ENCODE assay signal across 37 cellular contexts in the genomic region with DNA sequence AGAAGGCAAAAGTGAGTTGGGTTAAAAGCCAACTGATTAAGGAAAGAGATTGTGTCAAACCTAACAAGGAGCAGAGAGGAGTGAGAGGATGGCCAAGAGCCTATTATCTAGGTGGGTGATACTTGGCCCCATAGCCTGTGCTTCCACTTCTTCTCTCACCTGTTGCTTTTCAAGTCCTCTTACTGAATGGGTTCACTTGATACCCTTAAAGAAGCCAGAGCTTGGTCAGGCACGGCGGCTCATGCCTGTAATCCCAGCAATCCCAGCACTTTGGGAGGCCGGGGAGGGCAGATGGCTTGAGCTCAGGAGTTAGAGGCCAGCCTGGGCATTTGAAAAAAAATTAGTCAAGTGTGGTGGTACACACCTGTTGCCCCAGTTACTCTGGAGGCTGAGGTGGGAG. TPM values are rescaled to one million over a fixed set of nuclear protein-coding genes. Genes with fewer than 3 reads are reported as not detected.
"Had no signal": no experiment of that assay in that cellular context is flagged by ENCODE, and none has a peak within 500 bp of the region (broad histone marks: within the 10 kb centered on the region; RNA-seq: fewer than 3 reads in every experiment).

No MANE protein-coding gene starts in this region.

- H3K4me1 Mint-ChIP-seq: activated B cell treated with CpG ODN at 0.5 μM for 24 hours; activated CD4-positive, alpha-beta T cell treated with anti-CD3 and anti-CD28 coated beads, Interleukin-2, amount 10 ng/mL, durations not matched to agents 24 days and 14 days; activated naive CD4-positive, alpha-beta T cell treated with anti-CD3 and anti-CD28 coated beads, Interleukin-2, amount 10 ng/mL, durations not matched to agents 7 days and 5 days; activated naive CD8-positive, alpha-beta T cell treated with anti-CD3 and anti-CD28 coated beads for 36 hours had no signal

- H3K9me3 ChIP-seq: adrenal gland, body of pancreas, breast epithelium had no signal

- H3K36me3 ChIP-seq: adrenal gland, brain microvascular endothelial cell, breast epithelium had no signal

- FAIRE-seq: astrocyte, TTC549 had no signal

- H3K36me3 Mint-ChIP-seq: activated CD4-positive, alpha-beta memory T cell treated with anti-CD3 and anti-CD28 coated beads for 36 hours; activated naive CD4-positive, alpha-beta T cell treated with anti-CD3 and anti-CD28 coated beads, Interleukin-2, amount 10 ng/mL, durations not matched to agents 7 days and 5 days; activated naive CD8-positive, alpha-beta T cell treated with anti-CD3 and anti-CD28 coated beads for 36 hours had no signal

- H3K27ac ChIP-seq: body of pancreas, brain microvascular endothelial cell, breast epithelium, VCaP had no signal

- DNase-seq: activated B cell treated with CpG ODN at 0.5 μM for 24 hours; activated CD4-positive, alpha-beta memory T cell treated with anti-CD3 and anti-CD28 coated beads for 36 hours; activated CD4-positive, alpha-beta T cell treated with anti-CD3 and anti-CD28 coated beads for 4 hours; activated CD4-positive, alpha-beta T cell treated with anti-CD3 and anti-CD28 coated beads, Interleukin-2, amount 10 ng/mL, durations not matched to agents 24 days and 14 days; activated CD4-positive, alpha-beta T cell treated with anti-CD3 and anti-CD28 coated beads, Interleukin-2, amount 50 U/mL, for 1 hour; activated CD4-positive, alpha-beta T cell treated with anti-CD3 and anti-CD28 coated beads, Interleukin-2, amount 50 U/mL, for 4 hours; activated CD4-positive, CD25-positive, alpha-beta regulatory T cell treated with anti-CD3 and anti-CD28 coated beads, Interleukin-2, amount 50 U/mL, for 72 hours; activated CD8-positive, alpha-beta memory T cell treated with anti-CD3 and anti-CD28 coated beads, Interleukin-2, amount 50 U/mL, for 4 hours; activated CD8-positive, alpha-beta T cell treated with anti-CD3 and anti-CD28 coated beads for 36 hours; activated effector memory CD4-positive, alpha-beta T cell treated with anti-CD3 and anti-CD28 coated beads, Interleukin-2, amount 50 U/mL, for 16 hours; activated gamma-delta T cell treated with Interleukin-2 at 50 U/mL for 16 hours; activated naive CD4-positive, alpha-beta T cell treated with anti-CD3 and anti-CD28 coated beads, Interleukin-2, amount 10 ng/mL, durations not matched to agents 7 days and 5 days; activated naive CD4-positive, alpha-beta T cell treated with Interleukin-2 at 50 U/mL for 16 hours; activated naive CD8-positive, alpha-beta T cell treated with anti-CD3 and anti-CD28 coated beads for 36 hours; activated T-cell treated with anti-CD3 and anti-CD28 coated beads for 4 hours; activated T-cell treated with anti-CD3 and anti-CD28 coated beads, Interleukin-2, amount 50 U/mL, for 1 hour; activated T-cell treated with anti-CD3 and anti-CD28 coated beads, Interleukin-2, amount 50 U/mL, for 4 hours; activated T-cell treated with anti-CD3 and anti-CD28 coated beads, Interleukin-2, amount 50 U/mL, for 72 hours; adrenal gland; amniotic stem cell; aorta; body of pancreas; brain microvascular endothelial cell; central memory CD4-positive, alpha-beta T cell; T-helper 1 cell; T-helper 2 cell; T-helper 9 cell had no signal

- H3K4me1 ChIP-seq: body of pancreas, breast epithelium had no signal

- H3K9me3 Mint-ChIP-seq: activated CD8-positive, alpha-beta T cell treated with anti-CD3 and anti-CD28 coated beads for 36 hours had no signal

- H3K4me3 ChIP-seq: adrenal gland, body of pancreas, breast epithelium had no signal

- H3K27ac Mint-ChIP-seq: activated B cell treated with CpG ODN at 0.5 μM for 24 hours; activated CD4-positive, alpha-beta memory T cell treated with anti-CD3 and anti-CD28 coated beads for 36 hours; activated CD4-positive, alpha-beta T cell treated with anti-CD3 and anti-CD28 coated beads, Interleukin-2, amount 10 ng/mL, durations not matched to agents 24 days and 14 days; activated CD8-positive, alpha-beta T cell treated with anti-CD3 and anti-CD28 coated beads for 36 hours; activated naive CD4-positive, alpha-beta T cell treated with anti-CD3 and anti-CD28 coated beads, Interleukin-2, amount 10 ng/mL, durations not matched to agents 7 days and 5 days; activated naive CD4-positive, alpha-beta T cell treated with anti-CD3 and anti-CD28 coated beads, Interleukin-2, amount 50 U/mL, for 72 hours; activated naive CD8-positive, alpha-beta T cell treated with anti-CD3 and anti-CD28 coated beads for 36 hours; activated T-cell treated with anti-CD3 and anti-CD28 coated beads, Interleukin-2, amount 50 U/mL, for 72 hours; activated T-helper 1 cell treated with anti-CD3 and anti-CD28 coated beads, Interleukin-12 subunit alpha, Interleukin-12 subunit beta, Interleukin-2, Interleukin-4 antibody, amounts not matched to agents 30 ng/mL and 10 ng/mL and 1 ng/mL, durations not matched to agents 14 hours and 24 hours and 36 hours; activated T-helper 17 cell treated with anti-CD3 and anti-CD28 coated beads, Interleukin-2, amount 50 U/mL, for 72 hours; T-helper 1 cell treated with Interleukin-12 subunit alpha and Interleukin-12 subunit beta and Interleukin-4 antibody, amounts not matched to agents 30 μg/mL and 1 μg/mL, for 36 hours; T-helper 2 cell treated with Interferon-gamma antibody and Interleukin-4, amounts not matched to agents 5 μg/mL and 100 μg/mL, for 36 hours had no signal

- ATAC-seq: activated CD8-positive, alpha-beta T cell treated with anti-CD3 and anti-CD28 coated beads for 36 hours; activated naive CD4-positive, alpha-beta T cell treated with anti-CD3 and anti-CD28 coated beads, Interleukin-2, amount 50 U/mL, for 72 hours; activated T-cell treated with anti-CD3 and anti-CD28 coated beads, Interleukin-2, amount 50 U/mL, for 4 hours; activated T-cell treated with anti-CD3 and anti-CD28 coated beads, Interleukin-2, amount 50 U/mL, for 72 hours; activated T-helper 17 cell treated with anti-CD3 and anti-CD28 coated beads, Interleukin-2, amount 50 U/mL, for 72 hours; body of pancreas had no signal

- H3K4me3 Mint-ChIP-seq: activated B cell treated with CpG ODN at 0.5 μM for 24 hours; activated CD4-positive, alpha-beta memory T cell treated with anti-CD3 and anti-CD28 coated beads for 36 hours; activated CD4-positive, alpha-beta T cell treated with anti-CD3 and anti-CD28 coated beads, Interleukin-2, amount 10 ng/mL, durations not matched to agents 24 days and 14 days; activated CD8-positive, alpha-beta T cell treated with anti-CD3 and anti-CD28 coated beads for 36 hours; activated naive CD4-positive, alpha-beta T cell treated with anti-CD3 and anti-CD28 coated beads, Interleukin-2, amount 10 ng/mL, durations not matched to agents 7 days and 5 days; activated naive CD8-positive, alpha-beta T cell treated with anti-CD3 and anti-CD28 coated beads for 36 hours; activated T-cell treated with anti-CD3 and anti-CD28 coated beads, Interleukin-2, amount 50 U/mL, for 4 hours; activated T-cell treated with anti-CD3 and anti-CD28 coated beads, Interleukin-2, amount 50 U/mL, for 72 hours; activated T-helper 1 cell treated with anti-CD3 and anti-CD28 coated beads, Interleukin-12 subunit alpha, Interleukin-12 subunit beta, Interleukin-2, Interleukin-4 antibody, amounts not matched to agents 30 ng/mL and 10 ng/mL and 1 ng/mL, durations not matched to agents 14 hours and 24 hours and 36 hours; activated T-helper 17 cell treated with anti-CD3 and anti-CD28 coated beads, Interleukin-2, amount 50 U/mL, for 72 hours; T-helper 1 cell treated with Interleukin-12 subunit alpha and Interleukin-12 subunit beta and Interleukin-4 antibody, amounts not matched to agents 30 μg/mL and 1 μg/mL, for 36 hours; T-helper 2 cell treated with Interferon-gamma antibody and Interleukin-4, amounts not matched to agents 5 μg/mL and 100 μg/mL, for 36 hours had no signal

RNA-seq across cellular contexts. Expression of gene MRO, which starts 30.5 kb away (rescaled TPM):
- total RNA-seq: activated B cell treated with CpG ODN at 0.5 μM for 24 hours; activated CD4-positive, alpha-beta memory T cell treated with anti-CD3 and anti-CD28 coated beads for 36 hours; activated CD4-positive, alpha-beta T cell treated with anti-CD3 and anti-CD28 coated beads, Interleukin-2, amount 10 ng/mL, durations not matched to agents 24 days and 14 days; activated CD8-positive, alpha-beta memory T cell treated with anti-CD3 and anti-CD28 coated beads for 36 hours; activated CD8-positive, alpha-beta T cell treated with anti-CD3 and anti-CD28 coated beads for 36 hours; activated naive CD4-positive, alpha-beta T cell treated with anti-CD3 and anti-CD28 coated beads, Interleukin-2, amount 50 U/mL, for 72 hours; activated naive CD8-positive, alpha-beta T cell treated with anti-CD3 and anti-CD28 coated beads for 36 hours; activated T-cell treated with anti-CD3 and anti-CD28 coated beads, Interleukin-2, amount 50 U/mL, for 4 hours; activated T-cell treated with anti-CD3 and anti-CD28 coated beads, Interleukin-2, amount 50 U/mL, for 72 hours; activated T-helper 1 cell treated with anti-CD3 and anti-CD28 coated beads, Interleukin-12 subunit alpha, Interleukin-12 subunit beta, Interleukin-2, Interleukin-4 antibody, amounts not matched to agents 30 ng/mL and 10 ng/mL and 1 ng/mL, durations not matched to agents 14 hours and 24 hours and 36 hours; activated T-helper 17 cell treated with anti-CD3 and anti-CD28 coated beads, Interleukin-2, amount 50 U/mL, for 72 hours had no signal
